Comparison of ENCODE assay signal across 8 cellular contexts in the genomic region with DNA sequence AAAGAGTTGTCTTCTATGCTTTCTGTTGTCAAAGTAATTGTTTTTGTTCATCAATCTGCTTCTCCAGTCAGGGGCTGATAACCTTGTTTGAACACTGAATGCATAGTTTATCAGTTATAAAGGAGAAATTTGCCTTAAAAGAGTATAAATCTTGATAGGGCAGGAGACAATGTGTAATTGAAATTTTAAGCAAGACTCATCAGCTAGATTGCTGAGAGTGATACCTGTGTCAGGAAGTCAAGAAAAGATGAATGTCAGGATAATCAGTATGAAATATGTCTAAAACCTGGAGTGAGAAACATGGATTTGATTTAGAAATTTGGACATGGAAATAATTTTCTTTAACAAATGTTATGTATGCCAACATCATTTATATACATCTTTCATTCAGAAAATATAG.
"Had no signal": no experiment of that assay in that cellular context is flagged by ENCODE, and none has a peak within 500 bp of the region (broad histone marks: within the 10 kb centered on the region; RNA-seq: fewer than 3 reads in every experiment).

No MANE protein-coding gene starts in this region.

- H3K27ac Mint-ChIP-seq: IgD-negative memory B cell had no signal

- ATAC-seq: HepG2, K562 had no signal

- FAIRE-seq: HepG2, HTR-8/SVneo, K562 had no signal

- H3K36me3 Mint-ChIP-seq: IgD-negative memory B cell had no signal

- H3K27ac ChIP-seq: HL-60 had no signal

- DNase-seq: IMR-90, KBM-7, KG1 had no signal

- H3K4me3 ChIP-seq: K562 had no signal
